Comparison of ENCODE assay signal across 15 cellular contexts in genomic region chr19:5096536-5096935, GRCh38.
DNase-seq lines count a peak whose midpoint lies in the region; ATAC-seq and TF ChIP-seq lines count a peak whose summit lies in the region.
"Had no signal": no experiment of that assay in that cellular context is flagged by ENCODE, and none has a peak within 500 bp of the region (broad histone marks: within the 10 kb centered on the region; RNA-seq: fewer than 3 reads in every experiment).

No MANE protein-coding gene starts in this region.

- peaks cover 5% of the 10 kb centered on the region for H3K4me1 Mint-ChIP-seq in T-helper 17 cell

- in situ Hi-C loops in GM13976 (cut with MboI; ENCODE audit: low sequenced_read_pairs, unreplicated experiment), result no loop called here

- peaks cover 15% of the 10 kb centered on the region for H3K36me3 ChIP-seq in A673 (ENCODE audit: insufficient read depth, low read length, poor library complexity, severe bottlenecking)
- peaks cover 16% of the 10 kb centered on the region for H3K36me3 ChIP-seq in SK-N-MC (ENCODE audit: insufficient read depth, low read length)
- H3K36me3 ChIP-seq in Karpas-422 (ENCODE audit: insufficient read depth, low read length), result peaks cover 8% of the 10 kb centered on the region

- TF ChIP-seq CTCF in A673 (conservative IDR thresholded peaks at IDR 0.05; ENCODE audit: low read depth, low read length) (no peak), GM13976 (IDR thresholded peaks at IDR 0.05; ENCODE audit: borderline replicate concordance, control extremely low read depth, extremely low read depth, insufficient read depth, missing control alignments) (no peak)

- H4K20me1 ChIP-seq in Karpas-422 (ENCODE audit: insufficient read depth, low read depth, low read length), result no peaks in the 10 kb centered on the region

- no peak for ATAC-seq in T-helper 17 cell
- ATAC-seq: A549, GM23338 had no signal

- H3K4me1 ChIP-seq in A673 (ENCODE audit: insufficient read depth, low read length, poor library complexity, severe bottlenecking), result peaks cover 66% of the 10 kb centered on the region
- no peaks in the 10 kb centered on the region for H3K4me1 ChIP-seq in Karpas-422 (ENCODE audit: low read length)
- H3K4me1 ChIP-seq: A549 had no signal

- H3K9ac ChIP-seq in SK-N-MC (ENCODE audit: insufficient read length) (peak overlapping the region; percentile 51), Karpas-422 (ENCODE audit: low read length) (no peak overlapping the region)
- H3K9ac ChIP-seq: BLaER1 had no signal

- intact Hi-C loops in A673 (cut with micrococcal nuclease; ENCODE audit: unreplicated experiment) (no loop called here), head of caudate nucleus (cut with DNase I) (no loop called here)

- peaks cover 6% of the 10 kb centered on the region for H3K36me3 Mint-ChIP-seq in T-helper 17 cell (ENCODE audit: low read depth)

- no TSS peak for BruUV-seq in A673 (replicated peaks; lab: Mats Ljungman, UMichigan)

- no peaks in the 10 kb centered on the region for H3K9me2 ChIP-seq in Karpas-422 (replicated peaks; ENCODE audit: insufficient read depth, low read length)

- no peak overlapping the region for H3K27ac Mint-ChIP-seq in T-helper 17 cell
- H3K27ac Mint-ChIP-seq: CD8-positive, alpha-beta memory T cell; GM23338 had no signal

- no peak overlapping the region for H3K4me2 ChIP-seq in Karpas-422 (ENCODE audit: low read depth, low read length, poor library complexity, severe bottlenecking)
- H3K4me2 ChIP-seq: A549, BLaER1, GM23338 had no signal

- peaks cover 21% of the 10 kb centered on the region for H3K9me3 ChIP-seq in A673 (ENCODE audit: low read depth, low read length, poor library complexity, severe bottlenecking)
- H3K9me3 ChIP-seq in SK-N-MC (ENCODE audit: low read depth, low read length), result peaks cover 6% of the 10 kb centered on the region; the same call in 1 of the 2 replicates
- H3K9me3 ChIP-seq in Karpas-422 (ENCODE audit: low read length), result peaks cover 6% of the 10 kb centered on the region
- no peaks in the 10 kb centered on the region for H3K9me3 ChIP-seq in T-helper 17 cell (ENCODE audit: control insufficient read depth, low read length, poor library complexity, severe bottlenecking)

- CTCF ChIA-PET in A673 (lab: Charles Lee), result interaction anchor here (0.6 to 1.0 kb wide), 3 partner anchors 17 to 66 kb away, joined by 4 read pairs; no protein-coding TSS in a partner anchor

- peak; percentile 98 for DNase-seq in A673 (ENCODE audit: low spot score)
- DNase-seq in COR-L47 (lab: John Stamatoyannopoulos, UW), result peak; percentile 81
- DNase-seq in SK-N-MC (ENCODE audit: low read depth, low spot score), result peak; percentile 62
- peak in 30 of 42 donors; percentile 29 to 75 (median 54) for DNase-seq in head of caudate nucleus
- no peak for DNase-seq in Karpas-422
- no peak for DNase-seq in T-helper 17 cell
- no peak for DNase-seq in GM13976 (ENCODE audit: low spot score)
- DNase-seq: Calu3; CD8-positive, alpha-beta memory T cell; DMS 273 treated with DMSO at 0.1 percent for 48 hours; H7 had no signal

- H3K4me3 ChIP-seq in A673 (ENCODE audit: low read depth, low read length, poor library complexity, severe bottlenecking) (no peak overlapping the region), SK-N-MC (peak overlapping the region; percentile 40; the same call in 1 of the 2 replicates), Karpas-422 (ENCODE audit: low read length) (no peak overlapping the region)
- H3K4me3 ChIP-seq: A549, BLaER1, GM23338 had no signal

- POLR2A ChIA-PET in A673 (lab: Charles Lee; ENCODE audit: low non-redundant PET), result interaction anchor here (0.5 kb wide), 1 partner anchor 19 kb away, joined by 3 read pairs; no protein-coding TSS in a partner anchor

- no peaks in the 10 kb centered on the region for H3K27me3 ChIP-seq in A673 (replicated peaks; ENCODE audit: insufficient read depth, low read depth, low read length, poor library complexity)
- H3K27me3 ChIP-seq in Karpas-422 (ENCODE audit: low read length), result no peaks in the 10 kb centered on the region
- H3K27me3 ChIP-seq: BLaER1 had no signal

- H3K79me2 ChIP-seq in Karpas-422 (ENCODE audit: low read length), result no peaks in the 10 kb centered on the region

- H3K4me3 Mint-ChIP-seq in T-helper 17 cell, result no peak overlapping the region
- H3K4me3 Mint-ChIP-seq: CD8-positive, alpha-beta memory T cell; GM23338 had no signal

- H3K27ac ChIP-seq in A673 (ENCODE audit: low read depth, low read length, poor library complexity, severe bottlenecking) (peak overlapping the region; percentile 100), SK-N-MC (peak overlapping the region; percentile 98), Karpas-422 (ENCODE audit: low read length) (no peak overlapping the region)
- H3K27ac ChIP-seq: A549, BLaER1, HL-60 had no signal

- no peak overlapping the region for H2AFZ ChIP-seq in Karpas-422 (ENCODE audit: low read length)
- H2AFZ ChIP-seq: GM23338 had no signal

- H3K27me3 Mint-ChIP-seq in T-helper 17 cell, result no peaks in the 10 kb centered on the region
- H3K27me3 Mint-ChIP-seq: CD8-positive, alpha-beta memory T cell had no signal

Comparison
In these comparisons a context has a peak if more than half of its experiments do, and no peak if none do; other contexts are left out.
1. DNase-seq: peak in A673 (single experiment), COR-L47 (single experiment), SK-N-MC (single experiment) and head of caudate nucleus (30 of 42); none in Karpas-422 (single experiment), T-helper 17 cell (0 of 3) and GM13976 (single experiment).